Comparison of ENCODE assay signal across 11 cellular contexts in the genomic region with DNA sequence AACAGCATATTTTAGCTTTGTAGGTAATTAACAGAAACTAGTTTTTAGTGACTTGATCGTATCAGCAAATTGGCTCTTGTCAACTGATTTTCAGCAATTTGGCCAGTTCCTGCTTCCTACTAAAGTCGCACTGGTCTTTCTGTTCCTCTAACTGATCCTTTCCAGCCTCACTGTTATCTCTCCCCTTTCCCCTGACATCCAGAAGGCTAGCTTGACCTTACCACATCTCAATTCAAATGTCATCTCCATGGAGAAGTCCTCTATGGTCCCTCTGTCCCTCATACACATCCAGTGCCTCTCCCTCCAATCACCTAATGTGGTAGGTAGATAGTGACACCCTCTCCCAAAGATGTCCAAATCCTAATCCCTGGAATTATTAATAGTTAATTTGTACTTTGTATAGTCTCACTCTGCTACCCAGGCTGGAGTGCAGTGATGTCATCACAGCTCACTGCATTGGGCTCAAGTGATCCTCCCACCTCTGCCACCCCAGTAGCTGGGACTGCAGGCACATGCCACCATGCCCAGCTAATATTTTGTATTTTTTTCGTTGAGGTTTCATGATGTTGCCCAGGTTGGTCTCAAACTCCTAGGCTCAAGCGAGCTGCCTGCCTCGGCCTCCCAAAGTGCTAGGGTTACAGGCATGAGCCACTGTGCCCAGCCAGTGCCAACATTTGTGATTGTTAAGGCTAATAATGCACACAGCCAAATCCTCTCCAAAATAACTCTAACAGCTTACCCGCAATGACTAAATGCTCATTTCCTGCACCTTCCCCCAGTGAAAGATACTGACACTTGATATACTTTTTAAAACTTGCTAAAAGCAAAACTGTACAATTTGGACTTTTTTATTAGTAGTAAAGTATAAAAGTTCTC. TPM values are rescaled to one million over a fixed set of nuclear protein-coding genes. Genes with fewer than 3 reads are reported as not detected.
DNase-seq lines count a peak whose midpoint lies in the region; ATAC-seq and TF ChIP-seq lines count a peak whose summit lies in the region.
"Had no signal": no experiment of that assay in that cellular context is flagged by ENCODE, and none has a peak within 500 bp of the region (broad histone marks: within the 10 kb centered on the region; RNA-seq: fewer than 3 reads in every experiment).

No MANE protein-coding gene starts in this region.

- H3F3A ChIP-seq in MM.1S (ENCODE audit: insufficient read depth, low read length) = peaks cover 16% of the 10 kb centered on the region

- POLR2A ChIA-PET in CD8-positive, alpha-beta memory T cell (lab: Charles Lee) = interaction anchor here (1.2 kb wide), 1 partner anchor 18 kb away, joined by 5 read pairs; no protein-coding TSS in a partner anchor

- H3K9me3 Mint-ChIP-seq in CD8-positive, alpha-beta memory T cell = no peaks in the 10 kb centered on the region
- no peaks in the 10 kb centered on the region for H3K9me3 Mint-ChIP-seq in type B pancreatic cell

- peak; percentile 75 for ATAC-seq in GM18867 (IDR thresholded peaks at IDR 0.05; ENCODE audit: unreplicated experiment)
- no peak for ATAC-seq in heart left ventricle
- no peak for ATAC-seq in omental fat pad (ENCODE audit: low FRiP score)

- H3K9ac ChIP-seq in MM.1S (ENCODE audit: low read length) (peak overlapping the region; percentile 9; the same call in 1 of the 2 replicates), Karpas-422 (ENCODE audit: low read length) (no peak overlapping the region)

- CTCF ChIA-PET in CD8-positive, alpha-beta memory T cell (lab: Charles Lee) = interaction anchor here (0.9 to 1.8 kb wide), 5 partner anchors 11 to 19 kb away, joined by 3 to 9 read pairs (median 4); a partner anchor contains a TSS

- no peak overlapping the region for H3K27ac ChIP-seq in CD8-positive, alpha-beta memory T cell (ENCODE audit: low read depth, low read length)
- H3K27ac ChIP-seq in MM.1S (ENCODE audit: low read length) (peak overlapping the region; percentile 63), heart left ventricle (peak overlapping the region in 1 of 12 donors; percentile 63), Karpas-422 (ENCODE audit: low read length) (no peak overlapping the region)
- H3K27ac ChIP-seq in effector memory CD4-positive, alpha-beta T cell (ENCODE audit: insufficient read depth, low read length, poor library complexity, severe bottlenecking) = peak overlapping the region; percentile 5
- H3K27ac ChIP-seq: prostate gland had no signal

- no peaks in the 10 kb centered on the region for H4K20me1 ChIP-seq in MM.1S (ENCODE audit: insufficient read depth, low read length)
- H4K20me1 ChIP-seq in Karpas-422 (ENCODE audit: insufficient read depth, low read depth, low read length) = no peaks in the 10 kb centered on the region

- H2AFZ ChIP-seq in MM.1S (ENCODE audit: low read length) (peak overlapping the region; percentile 71), Karpas-422 (ENCODE audit: low read length) (no peak overlapping the region)

- H3K9me3 ChIP-seq in CD8-positive, alpha-beta memory T cell (ENCODE audit: low read length) = no peaks in the 10 kb centered on the region
- H3K9me3 ChIP-seq in MM.1S (replicated peaks; ENCODE audit: insufficient read depth, low read length) (no peaks in the 10 kb centered on the region), heart left ventricle (no peaks in the 10 kb centered on the region), Karpas-422 (ENCODE audit: low read length) (no peaks in the 10 kb centered on the region)
- H3K9me3 ChIP-seq in effector memory CD4-positive, alpha-beta T cell (ENCODE audit: control insufficient read depth, low read length) = no peaks in the 10 kb centered on the region
- H3K9me3 ChIP-seq: prostate gland had no signal

- H3K27me3 ChIP-seq in CD8-positive, alpha-beta memory T cell (ENCODE audit: insufficient read depth, low read length, poor library complexity, severe bottlenecking) = no peaks in the 10 kb centered on the region
- H3K27me3 ChIP-seq in MM.1S (replicated peaks; ENCODE audit: insufficient read depth, low read length) (no peaks in the 10 kb centered on the region), heart left ventricle (no peaks in the 10 kb centered on the region), Karpas-422 (ENCODE audit: low read length) (no peaks in the 10 kb centered on the region)
- no peaks in the 10 kb centered on the region for H3K27me3 ChIP-seq in effector memory CD4-positive, alpha-beta T cell (replicated peaks; ENCODE audit: control insufficient read depth, insufficient read depth, low read length, poor library complexity, severe bottlenecking)

- TF ChIP-seq CTCF in MM.1S (IDR thresholded peaks at IDR 0.05; ENCODE audit: low read length) = no peak
- TF ChIP-seq CTCF in heart left ventricle (IDR thresholded peaks at IDR 0.05) = no peak
- no peak for TF ChIP-seq CTCF in type B pancreatic cell (conservative IDR thresholded peaks at IDR 0.05)
- TF ChIP-seq CTCF in omental fat pad (IDR thresholded peaks at IDR 0.05) = no peak

- H3K36me3 ChIP-seq in CD8-positive, alpha-beta memory T cell (ENCODE audit: insufficient read depth, low read length) = no peaks in the 10 kb centered on the region
- H3K36me3 ChIP-seq in MM.1S (replicated peaks; ENCODE audit: insufficient read depth, low read length) (no peaks in the 10 kb centered on the region), heart left ventricle (no peaks in the 10 kb centered on the region), Karpas-422 (ENCODE audit: insufficient read depth, low read length) (no peaks in the 10 kb centered on the region)
- no peaks in the 10 kb centered on the region for H3K36me3 ChIP-seq in effector memory CD4-positive, alpha-beta T cell (ENCODE audit: control insufficient read depth, insufficient read depth, low read length)
- H3K36me3 ChIP-seq: prostate gland had no signal

- H3K4me1 Mint-ChIP-seq in CD8-positive, alpha-beta memory T cell = peaks cover 34 to 45% (median 36%) of the 10 kb centered on the region in 3 donors
- peaks cover 17% of the 10 kb centered on the region for H3K4me1 Mint-ChIP-seq in type B pancreatic cell (ENCODE audit: unreplicated experiment)

- DNase-seq in CD8-positive, alpha-beta memory T cell = peak in 1 of 5 donors; percentile 17
- DNase-seq in MM.1S (peak; percentile 23), heart left ventricle (no peak), type B pancreatic cell (ENCODE audit: extremely low spot score, unreplicated experiment) (no peak), Karpas-422 (no peak), omental fat pad (ENCODE audit: low spot score) (no peak)
- no peak for DNase-seq in effector memory CD4-positive, alpha-beta T cell
- DNase-seq: mesendoderm, NCI-H1436 treated with DMSO at 0.1 percent for 48 hours had no signal

- WGBS in heart left ventricle, 4 donors = 72 to 81% (median 74%) methylated on average over 6 of the region's 6 CpGs

- no peaks in the 10 kb centered on the region for H3K9me2 ChIP-seq in MM.1S (replicated peaks; ENCODE audit: insufficient read depth, low read length)
- no peaks in the 10 kb centered on the region for H3K9me2 ChIP-seq in Karpas-422 (replicated peaks; ENCODE audit: insufficient read depth, low read length)

- intact Hi-C loops in heart left ventricle (cut with DNase I) = no loop called here

- peaks cover 18% of the 10 kb centered on the region for H3K4me1 ChIP-seq in CD8-positive, alpha-beta memory T cell (ENCODE audit: insufficient read depth, low read length)
- peaks cover 13% of the 10 kb centered on the region for H3K4me1 ChIP-seq in MM.1S (ENCODE audit: low read length)
- H3K4me1 ChIP-seq in effector memory CD4-positive, alpha-beta T cell (ENCODE audit: control insufficient read depth, insufficient read depth, low read length, poor library complexity, severe bottlenecking) = peaks cover 12% of the 10 kb centered on the region
- peaks cover 0 to 54% (median 0%) of the 10 kb centered on the region in 12 donors for H3K4me1 ChIP-seq in heart left ventricle
- H3K4me1 ChIP-seq in Karpas-422 (ENCODE audit: low read length) = no peaks in the 10 kb centered on the region
- H3K4me1 ChIP-seq: prostate gland had no signal

- peak overlapping the region; percentile 38 to 91 (median 78) for H3K27ac Mint-ChIP-seq in CD8-positive, alpha-beta memory T cell
- no peak overlapping the region for H3K27ac Mint-ChIP-seq in type B pancreatic cell

- H3K36me3 Mint-ChIP-seq in CD8-positive, alpha-beta memory T cell = no peaks in the 10 kb centered on the region
- H3K36me3 Mint-ChIP-seq in type B pancreatic cell = no peaks in the 10 kb centered on the region

- peak overlapping the region; percentile 49 for H3K4me2 ChIP-seq in MM.1S (ENCODE audit: low read depth, low read length)
- no peak overlapping the region for H3K4me2 ChIP-seq in Karpas-422 (ENCODE audit: low read depth, low read length, poor library complexity, severe bottlenecking)

- H3K4me3 ChIP-seq in CD8-positive, alpha-beta memory T cell (ENCODE audit: low read length) = no peak overlapping the region
- H3K4me3 ChIP-seq in MM.1S (ENCODE audit: low read length) (no peak overlapping the region; the same call in 1 of the 2 replicates), heart left ventricle (no peak overlapping the region), Karpas-422 (ENCODE audit: low read length) (no peak overlapping the region)
- no peak overlapping the region for H3K4me3 ChIP-seq in effector memory CD4-positive, alpha-beta T cell (ENCODE audit: insufficient read depth, low read depth, low read length, poor library complexity, severe bottlenecking)
- H3K4me3 ChIP-seq: prostate gland had no signal

- peak overlapping the region in 6 of 7 donors; percentile 33 to 68 (median 56) for H3K4me3 Mint-ChIP-seq in CD8-positive, alpha-beta memory T cell
- H3K4me3 Mint-ChIP-seq in type B pancreatic cell = no peak overlapping the region

- TF ChIP-seq POLR2A in heart left ventricle (IDR thresholded peaks at IDR 0.05) = no peak

- H3K27me3 Mint-ChIP-seq in CD8-positive, alpha-beta memory T cell = no peaks in the 10 kb centered on the region
- H3K27me3 Mint-ChIP-seq in type B pancreatic cell = no peaks in the 10 kb centered on the region

- H3K79me2 ChIP-seq in MM.1S (ENCODE audit: low read length) = no peaks in the 10 kb centered on the region
- no peaks in the 10 kb centered on the region for H3K79me2 ChIP-seq in Karpas-422 (ENCODE audit: low read length)

RNA-seq across cellular contexts. Expression of a gene that starts 16.9 kb away (rescaled TPM):
- total RNA-seq in CD8-positive, alpha-beta memory T cell = 10 to 100 TPM; 24.9 to 25.3 TPM
- polyA plus RNA-seq in CD8-positive, alpha-beta memory T cell = 11.0 TPM
- 10 to 100 TPM in 1 of 9 donors, 1 to 10 TPM in 8; 1.2 to 15.0 (median 2.9) TPM for total RNA-seq in heart left ventricle
- 1 to 10 TPM in 1 of 2 donors, under 1 TPM in 1; 0.65 to 1.6 TPM for polyA plus RNA-seq in heart left ventricle
- 9.6 and 10.5 TPM in 2 replicates for total RNA-seq in type B pancreatic cell (ENCODE audit: low replicate concordance)
- not detected in 2 replicates for total RNA-seq in Karpas-422 (2014; rRNA removed; shearing (Covaris generic); ENCODE audit: low replicate concordance)
- total RNA-seq in omental fat pad = 10 to 100 TPM in 2 of 4 donors, 1 to 10 TPM in 2; 4.4 to 17.0 (median 8.2) TPM

RNA-seq across cellular contexts. Expression of a gene that starts 42.9 kb away (rescaled TPM):
- 100 to 1,000 TPM; 456 to 468 TPM for total RNA-seq in CD8-positive, alpha-beta memory T cell
- 409 TPM for polyA plus RNA-seq in CD8-positive, alpha-beta memory T cell
- total RNA-seq in heart left ventricle = 1,000 to 10,000 TPM; 1,078 to 3,149 (median 1,758) TPM
- 1,000 to 10,000 TPM in 1 of 2 donors, 100 to 1,000 TPM in 1; 926 to 1,050 TPM for polyA plus RNA-seq in heart left ventricle
- total RNA-seq in type B pancreatic cell (ENCODE audit: low replicate concordance) = 526 and 558 TPM in 2 replicates
- 417 and 563 TPM in 2 replicates for total RNA-seq in Karpas-422 (2014; rRNA removed; shearing (Covaris generic); ENCODE audit: low replicate concordance)
- total RNA-seq in omental fat pad = 100 to 1,000 TPM; 322 to 491 (median 393) TPM

RNA-seq across cellular contexts. Expression of a gene that starts 49.0 kb away (rescaled TPM):
- 10 to 100 TPM; 52.5 to 53.3 TPM for total RNA-seq in CD8-positive, alpha-beta memory T cell
- polyA plus RNA-seq in CD8-positive, alpha-beta memory T cell = 43.2 TPM
- total RNA-seq in heart left ventricle (10 to 100 TPM in 4 of 9 donors, 1 to 10 TPM in 5; 6.7 to 15.1 (median 9.5) TPM), type B pancreatic cell (ENCODE audit: low replicate concordance) (22.0 and 55.1 TPM in 2 replicates), omental fat pad (10 to 100 TPM; 23.4 to 28.5 (median 27.3) TPM)
- 10 to 100 TPM; 13.0 to 18.6 TPM for polyA plus RNA-seq in heart left ventricle
- total RNA-seq in Karpas-422 (2014; rRNA removed; shearing (Covaris generic); ENCODE audit: low replicate concordance) = 30.9 and 46.3 TPM in 2 replicates

Comparison
In these comparisons a context has a peak if more than half of its experiments do, and no peak if none do; other contexts are left out.
1. H3K27ac ChIP-seq: peak in MM.1S (single experiment) and effector memory CD4-positive, alpha-beta T cell (single experiment); none in CD8-positive, alpha-beta memory T cell (single experiment) and Karpas-422 (single experiment).